In the genomic region with DNA sequence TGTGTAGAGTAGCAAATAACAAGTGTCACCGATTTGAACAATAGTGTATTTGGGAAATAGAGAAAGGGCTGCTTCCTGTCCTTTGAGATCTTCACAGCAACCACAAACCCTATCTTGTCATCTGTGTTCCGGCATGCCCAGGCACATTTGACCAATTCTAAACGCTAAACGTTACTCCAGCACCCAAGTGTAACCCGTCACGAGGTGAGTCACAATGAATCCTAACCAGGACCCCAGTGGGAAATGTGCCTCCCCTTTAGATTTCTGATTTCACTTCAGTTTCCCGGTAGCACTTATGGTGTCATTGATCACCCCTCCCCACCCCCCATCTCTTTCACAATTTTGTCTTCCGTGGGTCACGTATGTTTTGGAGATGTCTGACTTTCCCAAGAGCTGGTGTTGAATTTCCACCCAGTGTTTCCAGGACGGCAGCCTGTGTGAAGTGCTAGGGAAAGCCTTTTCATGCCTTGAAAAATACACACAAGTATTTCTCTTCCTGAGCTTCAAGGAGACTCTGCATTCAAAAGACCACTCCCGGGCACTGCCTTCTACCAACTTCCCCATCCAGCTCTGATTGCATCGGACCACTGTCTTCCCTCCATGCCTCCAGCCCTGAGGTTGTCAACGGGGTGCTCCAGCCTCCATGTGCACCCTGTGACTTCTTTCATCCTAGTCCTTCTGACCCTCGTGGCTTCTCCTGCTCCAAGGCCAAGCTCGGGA, we compare ENCODE assay signal across 8 cellular contexts. TPM values are rescaled to one million over a fixed set of nuclear protein-coding genes. Genes with fewer than 3 reads are reported as not detected.
DNase-seq lines count a peak whose midpoint lies in the region; ATAC-seq, FAIRE-seq and TF ChIP-seq lines count a peak whose summit lies in the region.

No MANE protein-coding gene starts in this region.

- H3K9me3 ChIP-seq in HepG2 (ENCODE audit: low read length) (no peaks in the 10 kb centered on the region), left lung (no peaks in the 10 kb centered on the region)

- BruUV-seq in HepG2 (replicated peaks; lab: Mats Ljungman, UMichigan), result no TSS peak

- 36% methylated on average over 15 of the region's 15 CpGs for WGBS in HepG2 (ENCODE audit: low lambda C conversion rate)

- no peak for TF ChIP-seq EP300 in HepG2 (IDR thresholded peaks at IDR 0.05; ENCODE audit: low read depth in 2 of 2, low read length in 2 of 2)
- no peak for TF ChIP-seq EP300 in HepG2 (CRISPR knock-in tag; IDR thresholded peaks at IDR 0.05; ENCODE audit: borderline replicate concordance)

- peaks cover 14% of the 10 kb centered on the region for H3K4me1 ChIP-seq in HepG2 (ENCODE audit: insufficient read depth, low read length)
- peaks cover 0 to 13% of the 10 kb centered on the region in 2 donors for H3K4me1 ChIP-seq in left lung

- H3K79me2 ChIP-seq in HepG2 (ENCODE audit: insufficient read depth, low read length), result no peaks in the 10 kb centered on the region

- DNase-seq in GM10248 (ENCODE audit: extremely low spot score), result peak; percentile 68
- peak; percentile 86 for DNase-seq in SIG-M5 treated with dmso at 0.1 percent for 504 hours (lab: John Stamatoyannopoulos, UW; ENCODE audit: unreplicated experiment)
- DNase-seq in HepG2 (ENCODE audit: low spot score), result no peak
- DNase-seq in cerebellar cortex (ENCODE audit: low spot score), result no peak
- DNase-seq in cortex of kidney (lab: John Stamatoyannopoulos, UW), result no peak
- no peak for DNase-seq in hepatic stellate cell (ENCODE audit: low spot score)
- DNase-seq in left lung, result no peak

- H3K4me2 ChIP-seq in HepG2 (ENCODE audit: low read depth, low read length), result peak overlapping the region; percentile 51

- TF ChIP-seq POLR2A in HepG2 (IDR thresholded peaks at IDR 0.05; ENCODE audit: insufficient read depth in 1 of 2, low read depth in 2 of 2, low read length in 2 of 2), result no peak

- no peak overlapping the region; a peak in 1 of 6 replicates for H3K4me3 ChIP-seq in HepG2 (replicated peaks in 1 of 3; ENCODE audit: insufficient read depth in 1 of 3, low read depth in 2 of 3, low read length in 3 of 3)
- peak overlapping the region in 1 of 2 donors; percentile 3 for H3K4me3 ChIP-seq in left lung

- no peak for TF ChIP-seq RAD21 in HepG2 (CRISPR knock-in tag; IDR thresholded peaks at IDR 0.05)

- no peak overlapping the region for H3K9ac ChIP-seq in HepG2 (ENCODE audit: insufficient read depth, low read depth, low read length)

- TF ChIP-seq CTCF in GM10248 (IDR thresholded peaks at IDR 0.05; ENCODE audit: control extremely low read depth, extremely low read depth, low read depth, missing control alignments), result no peak
- no peak for TF ChIP-seq CTCF in HepG2 (CRISPR knock-in tag; IDR thresholded peaks at IDR 0.05)
- no peak for TF ChIP-seq CTCF in left lung (IDR thresholded peaks at IDR 0.05)

- intact Hi-C loops in HepG2 (cut with micrococcal nuclease; ENCODE audit: unreplicated experiment) (no loop called here), left lung (cut with DNase I) (no loop called here)

- H3K36me3 ChIP-seq in HepG2 (replicated peaks in 1 of 2; ENCODE audit: control insufficient read depth in 1 of 2, insufficient read depth in 2 of 2, low read length in 2 of 2) (no peaks in the 10 kb centered on the region), left lung (no peaks in the 10 kb centered on the region)

- FAIRE-seq in HepG2 (lab: Jason Lieb, UNC), result no peak

- H4K20me1 ChIP-seq in HepG2 (ENCODE audit: insufficient read depth, low read length), result no peaks in the 10 kb centered on the region

- POLR2A ChIA-PET in GM10248 (lab: Yijun Ruan, JAX), result interaction anchor here (0.7 kb wide), 1 partner anchor 266 kb away, joined by 7 read pairs; no protein-coding TSS in a partner anchor
- POLR2A ChIA-PET in HepG2 (lab: Yijun Ruan, JAX), result interaction anchor here (0.9 to 1.6 kb wide), 3 partner anchors 10 to 16 kb away, joined by 3 to 5 read pairs (median 4); partner anchors contain the start of gene C11orf24

- CTCF ChIA-PET in GM10248 (lab: Yijun Ruan, JAX), result interaction anchor here (0.8 to 2.8 kb wide), 3 partner anchors 15 to 25 kb away, joined by 3 to 21 read pairs (median 6); no protein-coding TSS in a partner anchor
- CTCF ChIA-PET in HepG2 (lab: Yijun Ruan, JAX; ENCODE audit: low intra/inter-chr PET ratio, low total read pairs), result no interaction called here

- ATAC-seq in GM21825 (IDR thresholded peaks at IDR 0.05; ENCODE audit: unreplicated experiment), result peak; percentile 83
- ATAC-seq in HepG2, result no peak
- no peak for ATAC-seq in left lung

- peak overlapping the region; percentile 64 for H2AFZ ChIP-seq in HepG2 (ENCODE audit: low read length)

- H3K27ac ChIP-seq in HepG2 (ENCODE audit: extremely low read length, insufficient read depth, low read length) (no peak overlapping the region), left lung (no peak overlapping the region)

- no peaks in the 10 kb centered on the region for H3K27me3 ChIP-seq in HepG2 (ENCODE audit: control insufficient read depth in 1 of 2, insufficient read depth in 2 of 2, low read length in 2 of 2)
- no peaks in the 10 kb centered on the region for H3K27me3 ChIP-seq in left lung

- in situ Hi-C loops in HepG2 (cut with HindIII; ENCODE audit: extremely low pct_ligation_motif_present, low pct_unique_long_range_greater_than_20kb), result no loop called here

TF ChIP-seq in HepG2, 621 proteins besides CTCF, POLR2A, EP300 and RAD21 (continues in another document):
- TF ChIP-seq NFKBIZ (CRISPR knock-in tag; IDR thresholded peaks at IDR 0.05), result no peak
- 0 out of 2 replicates have a peak, but pooled peaks have one; percentile 8 for TF ChIP-seq CEBPB (IDR thresholded peaks at IDR 0.05; ENCODE audit: borderline replicate concordance, low read depth, low read length)

RNA-seq across cellular contexts. Expression of gene C11orf24, which starts 10.5 kb away (rescaled TPM):
- total RNA-seq in HepG2 (2016; rRNA removed; fragmentation: Illumina TruSeq; extraction: Trizol), result 50.8 and 55.5 TPM in 2 replicates
- 110 and 141 TPM in 2 replicates for total RNA-seq in HepG2 (2016; cell fraction: cytosol; rRNA removed; fragmentation: Illumina TruSeq; extraction: Trizol; ENCODE audit: low read depth)
- 53.9 and 57.2 TPM in 2 replicates for total RNA-seq in HepG2 (2016; cell fraction: insoluble cytoplasmic fraction; rRNA removed; fragmentation: Illumina TruSeq; extraction: Trizol)
- total RNA-seq in HepG2 (2016; cell fraction: membrane; rRNA removed; fragmentation: Illumina TruSeq; extraction: Trizol), result 100.0 and 131 TPM in 2 replicates
- total RNA-seq in HepG2 (2016; cell fraction: nucleus; rRNA removed; fragmentation: Illumina TruSeq; extraction: Trizol), result 32.7 and 33.6 TPM in 2 replicates
- polyA plus RNA-seq in HepG2 (2011; rRNA removed), result 52.9 and 62.4 TPM in 2 replicates
- polyA plus RNA-seq in HepG2 (2011; cell fraction: cytosol; rRNA removed), result 58.4 and 70.2 TPM in 2 replicates
- 58.8 and 59.2 TPM in 2 replicates for polyA plus RNA-seq in HepG2 (2011; cell fraction: nucleus; rRNA removed)
- 50.8 and 63.8 TPM in 2 replicates for polyA plus RNA-seq in HepG2 (2012)
- 122 and 158 TPM in 2 replicates for polyA plus RNA-seq in HepG2 (2016; cell fraction: cytosol; fragmentation: Illumina TruSeq; extraction: Trizol; ENCODE audit: low read depth)
- 61.2 and 70.0 TPM in 2 replicates for polyA plus RNA-seq in HepG2 (2016; cell fraction: insoluble cytoplasmic fraction; fragmentation: Illumina TruSeq; extraction: Trizol; ENCODE audit: low read depth)
- 97.9 and 125 TPM in 2 replicates for polyA plus RNA-seq in HepG2 (2016; cell fraction: membrane; fragmentation: Illumina TruSeq; extraction: Trizol; ENCODE audit: low read depth)
- 71.8 and 76.2 TPM in 2 replicates for polyA plus RNA-seq in HepG2 (2016; cell fraction: nucleus; fragmentation: Illumina TruSeq; extraction: Trizol; ENCODE audit: insufficient read depth, low read depth)
- 53.9 and 60.5 TPM in 2 replicates for polyA minus RNA-seq in HepG2 (2011; rRNA and poly(A)+ RNA removed; ENCODE audit: low replicate concordance)
- polyA minus RNA-seq in HepG2 (2011; cell fraction: cytosol; rRNA and poly(A)+ RNA removed), result 26.4 and 31.4 TPM in 2 replicates
- polyA minus RNA-seq in HepG2 (2011; cell fraction: nucleus; rRNA and poly(A)+ RNA removed), result 19.3 and 23.5 TPM in 2 replicates
- total RNA-seq in left lung, result 10 to 100 TPM; 44.7 to 50.9 TPM

RNA-seq across cellular contexts. Expression of gene LRP5, which starts 30.1 kb away (rescaled TPM):
- 23.6 and 40.4 TPM in 2 replicates for total RNA-seq in HepG2 (2016; rRNA removed; fragmentation: Illumina TruSeq; extraction: Trizol)
- 19.7 and 22.6 TPM in 2 replicates for total RNA-seq in HepG2 (2016; cell fraction: cytosol; rRNA removed; fragmentation: Illumina TruSeq; extraction: Trizol; ENCODE audit: low read depth)
- total RNA-seq in HepG2 (2016; cell fraction: insoluble cytoplasmic fraction; rRNA removed; fragmentation: Illumina TruSeq; extraction: Trizol), result 17.6 and 41.1 TPM in 2 replicates
- 27.9 and 29.7 TPM in 2 replicates for total RNA-seq in HepG2 (2016; cell fraction: membrane; rRNA removed; fragmentation: Illumina TruSeq; extraction: Trizol)
- 50.9 and 60.6 TPM in 2 replicates for total RNA-seq in HepG2 (2016; cell fraction: nucleus; rRNA removed; fragmentation: Illumina TruSeq; extraction: Trizol)
- 64.0 and 83.4 TPM in 2 replicates for polyA plus RNA-seq in HepG2 (2011; rRNA removed)
- polyA plus RNA-seq in HepG2 (2011; cell fraction: cytosol; rRNA removed), result 37.9 and 59.3 TPM in 2 replicates
- polyA plus RNA-seq in HepG2 (2011; cell fraction: nucleus; rRNA removed), result 131 and 158 TPM in 2 replicates
- 80.7 and 119 TPM in 2 replicates for polyA plus RNA-seq in HepG2 (2012)
- polyA plus RNA-seq in HepG2 (2016; cell fraction: cytosol; fragmentation: Illumina TruSeq; extraction: Trizol; ENCODE audit: low read depth), result 10.8 and 12.1 TPM in 2 replicates
- 25.6 and 36.8 TPM in 2 replicates for polyA plus RNA-seq in HepG2 (2016; cell fraction: insoluble cytoplasmic fraction; fragmentation: Illumina TruSeq; extraction: Trizol; ENCODE audit: low read depth)
- 20.7 and 25.9 TPM in 2 replicates for polyA plus RNA-seq in HepG2 (2016; cell fraction: membrane; fragmentation: Illumina TruSeq; extraction: Trizol; ENCODE audit: low read depth)
- polyA plus RNA-seq in HepG2 (2016; cell fraction: nucleus; fragmentation: Illumina TruSeq; extraction: Trizol; ENCODE audit: insufficient read depth, low read depth), result 130 and 133 TPM in 2 replicates
- 49.7 and 219 TPM in 2 replicates for polyA minus RNA-seq in HepG2 (2011; rRNA and poly(A)+ RNA removed; ENCODE audit: low replicate concordance)
- polyA minus RNA-seq in HepG2 (2011; cell fraction: cytosol; rRNA and poly(A)+ RNA removed), result 75.4 and 75.5 TPM in 2 replicates
- 58.3 and 59.0 TPM in 2 replicates for polyA minus RNA-seq in HepG2 (2011; cell fraction: nucleus; rRNA and poly(A)+ RNA removed)
- 10 to 100 TPM; 48.9 to 57.1 TPM for total RNA-seq in left lung

Comparison
In these comparisons a context has a peak if more than half of its experiments do, and no peak if none do; other contexts are left out.
1. DNase-seq: peak in GM10248 (single experiment) and SIG-M5 treated with dmso at 0.1 percent for 504 hours (single experiment); none in HepG2 (single experiment), cerebellar cortex (single experiment), cortex of kidney (single experiment), hepatic stellate cell (single experiment) and left lung (0 of 2).